26 cellular contexts compared by ENCODE assay signal in genomic region chr18:35485852-35486251, GRCh38.
"Had no signal": no experiment of that assay in that cellular context is flagged by ENCODE, and none has a peak within 500 bp of the region (broad histone marks: within the 10 kb centered on the region; RNA-seq: fewer than 3 reads in every experiment).

No MANE protein-coding gene starts in this region.

- H3K27ac ChIP-seq: coronary artery, dorsolateral prefrontal cortex, esophagus squamous epithelium, gastrocnemius medialis, heart right ventricle, left lung, lower lobe of right lung had no signal

- H3K4me1 ChIP-seq: gastrocnemius medialis had no signal

- H3K27me3 ChIP-seq: dorsolateral prefrontal cortex, esophagus squamous epithelium, gastrocnemius medialis, heart right ventricle, left lung had no signal

- H3K27ac Mint-ChIP-seq: mesothelial cell of epicardium; naive thymus-derived CD8-positive, alpha-beta T cell had no signal

- H3K4me3 ChIP-seq: coronary artery, dorsolateral prefrontal cortex, esophagus squamous epithelium, gastrocnemius medialis, heart right ventricle, left lung, lower lobe of right lung, mucosa of descending colon had no signal

- FAIRE-seq: colon, endothelial cell of umbilical vein, islet of Langerhans, keratinocyte had no signal

- H3K9me3 ChIP-seq: esophagus squamous epithelium, gastrocnemius medialis, heart right ventricle, left lung, lower lobe of right lung, mucosa of descending colon had no signal

- ATAC-seq: gastrocnemius medialis; heart right ventricle; left cardiac atrium; left lung; left ventricle myocardium superior; lower lobe of right lung; mucosa of descending colon; naive thymus-derived CD8-positive, alpha-beta T cell had no signal

- H3K9me3 Mint-ChIP-seq: mesothelial cell of epicardium; naive B cell; naive thymus-derived CD8-positive, alpha-beta T cell had no signal

- H3K36me3 ChIP-seq: esophagus squamous epithelium, gastrocnemius medialis, heart right ventricle, left lung, lower lobe of right lung had no signal

- H3K4me3 Mint-ChIP-seq: mesothelial cell of epicardium; naive B cell; naive thymus-derived CD8-positive, alpha-beta T cell had no signal

- H3K27me3 Mint-ChIP-seq: naive B cell; naive thymus-derived CD8-positive, alpha-beta T cell had no signal

- DNase-seq: dermis blood vessel endothelial cell; dorsolateral prefrontal cortex; effector CD4-positive, alpha-beta T cell; effector memory CD4-positive, alpha-beta T cell; esophagus squamous epithelium; foreskin fibroblast; foreskin melanocyte; gastrocnemius medialis; glutamatergic neuron; head of caudate nucleus; heart right ventricle; hippocampal formation; left cardiac atrium; left lung; left ventricle myocardium superior; lower lobe of right lung; mesenchymal stem cell; mucosa of descending colon; naive B cell; naive thymus-derived CD8-positive, alpha-beta T cell had no signal
